In genomic region chr2:216505133-216506106, GRCh38 we compare ENCODE assay signal across 13 cellular contexts. TPM values are rescaled to one million over a fixed set of nuclear protein-coding genes. Genes with fewer than 3 reads are reported as not detected.
DNase-seq lines count a peak whose midpoint lies in the region; ATAC-seq and TF ChIP-seq lines count a peak whose summit lies in the region.
"Had no signal": no experiment of that assay in that cellular context is flagged by ENCODE, and none has a peak within 500 bp of the region (broad histone marks: within the 10 kb centered on the region; RNA-seq: fewer than 3 reads in every experiment).

No MANE protein-coding gene starts in this region.

- no TSS peak for BruUV-seq in OCI-LY7 (replicated peaks; lab: Mats Ljungman, UMichigan)

- TF ChIP-seq CTCF in OCI-LY7 (conservative IDR thresholded peaks at IDR 0.05; ENCODE audit: low read length) (no peak), brain (conservative IDR thresholded peaks at IDR 0.05) (no peak), gastrocnemius medialis (IDR thresholded peaks at IDR 0.05 in 4 of 5, conservative IDR thresholded peaks at IDR 0.05 in 1 of 5) (no peak)

- POLR2A ChIA-PET in OCI-LY7 (lab: Charles Lee), result interaction anchor here (0.6 to 0.7 kb wide), 3 partner anchors 153 to 387 kb away, joined by 3 to 4 read pairs (median 3); no protein-coding TSS in a partner anchor

- CTCF ChIA-PET in OCI-LY7 (lab: Charles Lee; ENCODE audit: unreplicated experiment), result no interaction called here

- no peaks in the 10 kb centered on the region for H3K27me3 Mint-ChIP-seq in brain
- H3K27me3 Mint-ChIP-seq in stimulated activated naive CD8-positive, alpha-beta T cell treated with anti-CD3 and anti-CD28 coated beads, Interleukin-15, Interleukin-2, amounts not matched to agents 100 ng/mL and 50 ng/mL, for 24 hours, result no peaks in the 10 kb centered on the region

- peak; percentile 31 for DNase-seq in stimulated activated CD4-positive, alpha-beta T cell treated with anti-CD3 and anti-CD28 coated beads, Interleukin-15, amount 100 ng/mL, for 24 hours
- no peak for DNase-seq in stimulated activated CD4-positive, alpha-beta T cell treated with anti-CD3 and anti-CD28 coated beads, Interleukin-12 subunit alpha, Interleukin-12 subunit beta, amount 100 ng/mL, for 4 hours
- DNase-seq in OCI-LY7 (ENCODE audit: low spot score), result no peak
- DNase-seq in gastrocnemius medialis, result no peak
- no peak for DNase-seq in SHP77 treated with DMSO at 0.1 percent for 48 hours (lab: John Stamatoyannopoulos, UW)
- DNase-seq: body of pancreas; mucosa of descending colon; NCI-H2081 treated with DMSO at 0.1 percent for 48 hours; stimulated activated CD4-positive, alpha-beta T cell treated with anti-CD3 and anti-CD28 coated beads, Interleukin-1b, Interleukin-23, amount 100 ng/mL, for 48 hours had no signal

- peaks cover 86% of the 10 kb centered on the region for H3K36me3 ChIP-seq in OCI-LY7 (ENCODE audit: insufficient read depth, low read length)
- H3K36me3 ChIP-seq in gastrocnemius medialis, result peaks cover 7 to 47% of the 10 kb centered on the region in 2 donors

- peaks cover 18% of the 10 kb centered on the region for H4K20me1 ChIP-seq in OCI-LY7 (ENCODE audit: insufficient read depth, low read length)

- peak overlapping the region in 3 of 5 experiments; percentile 51 to 84 (median 82) for H3K27ac Mint-ChIP-seq in brain
- H3K27ac Mint-ChIP-seq in stimulated activated naive CD8-positive, alpha-beta T cell treated with anti-CD3 and anti-CD28 coated beads, Interleukin-15, Interleukin-2, amounts not matched to agents 100 ng/mL and 50 ng/mL, for 24 hours, result peak overlapping the region; percentile 63

- H3K27ac ChIP-seq in OCI-LY7 (ENCODE audit: low read depth, low read length, poor library complexity, severe bottlenecking) (peak overlapping the region; percentile 17), gastrocnemius medialis (no peak overlapping the region)
- H3K27ac ChIP-seq: body of pancreas, SJSA1 had no signal

- ATAC-seq in gastrocnemius medialis (no peak), GM18517 (IDR thresholded peaks at IDR 0.05; ENCODE audit: unreplicated experiment) (no peak)
- ATAC-seq: body of pancreas, mucosa of descending colon had no signal

- no peak overlapping the region for H3K4me2 ChIP-seq in OCI-LY7 (ENCODE audit: low read length)

- in situ Hi-C loops in gastrocnemius medialis (cut with MboI; ENCODE audit: low sequenced_read_pairs in 4 of 4), result loop anchor here in 3 of 4 donors (25.0 kb wide), 3 partner anchors 657 to 1232 kb away; no protein-coding TSS in a partner anchor

- H3K9me2 ChIP-seq in OCI-LY7 (ENCODE audit: insufficient read depth, low read length), result no peaks in the 10 kb centered on the region

- peak overlapping the region in 1 of 5 experiments; percentile 43 for H3K4me3 Mint-ChIP-seq in brain
- peak overlapping the region; percentile 30 for H3K4me3 Mint-ChIP-seq in stimulated activated naive CD8-positive, alpha-beta T cell treated with anti-CD3 and anti-CD28 coated beads, Interleukin-15, Interleukin-2, amounts not matched to agents 100 ng/mL and 50 ng/mL, for 24 hours

- peaks cover 76% of the 10 kb centered on the region for H3K36me3 Mint-ChIP-seq in brain
- peaks cover 66% of the 10 kb centered on the region for H3K36me3 Mint-ChIP-seq in stimulated activated naive CD8-positive, alpha-beta T cell treated with anti-CD3 and anti-CD28 coated beads, Interleukin-15, Interleukin-2, amounts not matched to agents 100 ng/mL and 50 ng/mL, for 24 hours (ENCODE audit: low read depth)

- H3K79me2 ChIP-seq in OCI-LY7 (ENCODE audit: insufficient read depth, low read depth, low read length), result peaks cover 28% of the 10 kb centered on the region

- H3K4me1 ChIP-seq in OCI-LY7 (ENCODE audit: insufficient read depth, low read length, poor library complexity, severe bottlenecking) (peaks cover 26% of the 10 kb centered on the region), gastrocnemius medialis (peaks cover 4 to 16% of the 10 kb centered on the region in 2 donors)

- H3K9me3 Mint-ChIP-seq in brain, result no peaks in the 10 kb centered on the region
- H3K9me3 Mint-ChIP-seq in stimulated activated naive CD8-positive, alpha-beta T cell treated with anti-CD3 and anti-CD28 coated beads, Interleukin-15, Interleukin-2, amounts not matched to agents 100 ng/mL and 50 ng/mL, for 24 hours, result no peaks in the 10 kb centered on the region

- H3K4me3 ChIP-seq in OCI-LY7 (ENCODE audit: low read depth, low read length, poor library complexity, severe bottlenecking), result no peak overlapping the region
- no peak overlapping the region for H3K4me3 ChIP-seq in gastrocnemius medialis
- H3K4me3 ChIP-seq: body of pancreas, mucosa of descending colon, SJSA1 had no signal

- intact Hi-C loops in OCI-LY7 (cut with micrococcal nuclease; ENCODE audit: unreplicated experiment), result no loop called here
- intact Hi-C loops in gastrocnemius medialis (cut with DNase I; ENCODE audit: low total_unique reads), result no loop called here

- H3K9me3 ChIP-seq in OCI-LY7 (ENCODE audit: low read length), result no peaks in the 10 kb centered on the region
- no peaks in the 10 kb centered on the region for H3K9me3 ChIP-seq in gastrocnemius medialis
- H3K9me3 ChIP-seq: body of pancreas, mucosa of descending colon, SJSA1 had no signal

- H2AFZ ChIP-seq in OCI-LY7 (ENCODE audit: low read length), result no peak overlapping the region

- H3K27me3 ChIP-seq in gastrocnemius medialis, result no peaks in the 10 kb centered on the region
- H3K27me3 ChIP-seq: body of pancreas, SJSA1 had no signal

- peaks cover 52% of the 10 kb centered on the region for H3K4me1 Mint-ChIP-seq in brain
- H3K4me1 Mint-ChIP-seq in stimulated activated naive CD8-positive, alpha-beta T cell treated with anti-CD3 and anti-CD28 coated beads, Interleukin-15, Interleukin-2, amounts not matched to agents 100 ng/mL and 50 ng/mL, for 24 hours (ENCODE audit: low read depth), result peaks cover 40% of the 10 kb centered on the region

- no peak for TF ChIP-seq POLR2A in gastrocnemius medialis (IDR thresholded peaks at IDR 0.05)

RNA-seq across cellular contexts. Expression of gene RPL37A, which starts 6.8 kb away (rescaled TPM):
- total RNA-seq in OCI-LY7 (2014; rRNA removed; shearing (Covaris generic)), result 4,020 and 4,194 TPM in 2 replicates
- total RNA-seq in OCI-LY7 (2022) (3,282 and 3,500 TPM in 2 replicates), gastrocnemius medialis (1,000 to 10,000 TPM; 1,065 to 1,506 (median 1,390) TPM)
- 6,566 TPM for polyA plus RNA-seq in brain (ENCODE audit: insufficient read depth, low read depth, low replicate concordance)
